ENCODE assay signal across 9 cellular contexts in genomic region chr11:36056160-36056751, GRCh38.
DNase-seq lines count a peak whose midpoint lies in the region; ATAC-seq and TF ChIP-seq lines count a peak whose summit lies in the region.
"Had no signal": no experiment of that assay in that cellular context is flagged by ENCODE, and none has a peak within 500 bp of the region (broad histone marks: within the 10 kb centered on the region; RNA-seq: fewer than 3 reads in every experiment).

No MANE protein-coding gene starts in this region.

- TF ChIP-seq CTCF in suprapubic skin (IDR thresholded peaks at IDR 0.05) = peak; percentile 15 to 19

- no peaks in the 10 kb centered on the region for H3K4me1 Mint-ChIP-seq in stimulated activated effector memory CD8-positive, alpha-beta T cell treated with anti-CD3 and anti-CD28 coated beads, Interleukin-12 subunit alpha, Interleukin-12 subunit beta, amount 100 ng/mL, for 72 hours

- WGBS in suprapubic skin = 88% methylated on average over 8 of the region's 8 CpGs

- H3K9me3 Mint-ChIP-seq in stimulated activated effector memory CD8-positive, alpha-beta T cell treated with anti-CD3 and anti-CD28 coated beads, Interleukin-12 subunit alpha, Interleukin-12 subunit beta, amount 100 ng/mL, for 72 hours = peaks cover 9% of the 10 kb centered on the region

- DNase-seq in NOMO-1 treated with DMSO at 0.1 percent for 48 hours (lab: John Stamatoyannopoulos, UW; ENCODE audit: unreplicated experiment) (peak; percentile 22), NOMO-1 treated with dmso at 0.1 percent for 144 hours (lab: John Stamatoyannopoulos, UW; ENCODE audit: unreplicated experiment) (no peak), NT2/D1 (ENCODE audit: low read depth, low spot score) (peak; percentile 64), suprapubic skin (ENCODE audit: low spot score in 2 of 2) (no peak)
- no peak for DNase-seq in stimulated activated CD4-positive, alpha-beta T cell treated with anti-CD3 and anti-CD28 coated beads, Interleukin-1b, Interleukin-23, amount 100 ng/mL, for 48 hours
- no peak for DNase-seq in stimulated activated effector memory CD8-positive, alpha-beta T cell treated with anti-CD3 and anti-CD28 coated beads, Interleukin-12 subunit alpha, Interleukin-12 subunit beta, amount 100 ng/mL, for 72 hours (ENCODE audit: low spot score in 2 of 2)

- no peak overlapping the region for H3K27ac Mint-ChIP-seq in stimulated activated effector memory CD8-positive, alpha-beta T cell treated with anti-CD3 and anti-CD28 coated beads, Interleukin-12 subunit alpha, Interleukin-12 subunit beta, amount 100 ng/mL, for 72 hours

- TF ChIP-seq EP300 in suprapubic skin (IDR thresholded peaks at IDR 0.05) = no peak

- H3K27me3 ChIP-seq in NT2/D1 (ENCODE audit: insufficient read depth, insufficient read length) (no peaks in the 10 kb centered on the region), suprapubic skin (no peaks in the 10 kb centered on the region)

- no peak overlapping the region for H3K4me3 ChIP-seq in NT2/D1 (ENCODE audit: insufficient read length, low read depth)
- H3K4me3 ChIP-seq in suprapubic skin = no peak overlapping the region

- H3K36me3 Mint-ChIP-seq in stimulated activated effector memory CD8-positive, alpha-beta T cell treated with anti-CD3 and anti-CD28 coated beads, Interleukin-12 subunit alpha, Interleukin-12 subunit beta, amount 100 ng/mL, for 72 hours = no peaks in the 10 kb centered on the region

- no peak overlapping the region for H3K27ac ChIP-seq in suprapubic skin

- peaks cover 4% of the 10 kb centered on the region for H3K4me1 ChIP-seq in NT2/D1 (ENCODE audit: insufficient read depth, insufficient read length)
- no peaks in the 10 kb centered on the region for H3K4me1 ChIP-seq in suprapubic skin

- H3K9me3 ChIP-seq in NT2/D1 (ENCODE audit: insufficient read depth, low read length) = peaks cover 5% of the 10 kb centered on the region; the same call in 1 of the 2 replicates
- no peaks in the 10 kb centered on the region for H3K9me3 ChIP-seq in suprapubic skin

- no peak overlapping the region for H3K9ac ChIP-seq in NT2/D1 (ENCODE audit: insufficient read length, low read depth)
- H3K9ac ChIP-seq: parathyroid adenoma had no signal

- no peak for TF ChIP-seq POLR2A in suprapubic skin (IDR thresholded peaks at IDR 0.05)

- H3K36me3 ChIP-seq in NT2/D1 (ENCODE audit: insufficient read depth, insufficient read length, low read length) = no peaks in the 10 kb centered on the region
- peaks cover 3% of the 10 kb centered on the region for H3K36me3 ChIP-seq in suprapubic skin

- H3K4me3 Mint-ChIP-seq in stimulated activated effector memory CD8-positive, alpha-beta T cell treated with anti-CD3 and anti-CD28 coated beads, Interleukin-12 subunit alpha, Interleukin-12 subunit beta, amount 100 ng/mL, for 72 hours = no peak overlapping the region

- ATAC-seq in esophagus mucosa (peak; percentile 73), HG02970 (IDR thresholded peaks at IDR 0.05; ENCODE audit: low FRiP score, unreplicated experiment) (no peak)
- no peak for ATAC-seq in stimulated activated effector memory CD8-positive, alpha-beta T cell treated with anti-CD3 and anti-CD28 coated beads, Interleukin-12 subunit alpha, Interleukin-12 subunit beta, amount 100 ng/mL, for 72 hours

Comparison
In these comparisons a context has a peak if more than half of its experiments do, and no peak if none do; other contexts are left out.
1. DNase-seq: peak in NOMO-1 treated with DMSO at 0.1 percent for 48 hours (single experiment) and NT2/D1 (single experiment); none in NOMO-1 treated with dmso at 0.1 percent for 144 hours (single experiment), suprapubic skin (0 of 2), stimulated activated CD4-positive, alpha-beta T cell treated with anti-CD3 and anti-CD28 coated beads, Interleukin-1b, Interleukin-23, amount 100 ng/mL, for 48 hours (single experiment) and stimulated activated effector memory CD8-positive, alpha-beta T cell treated with anti-CD3 and anti-CD28 coated beads, Interleukin-12 subunit alpha, Interleukin-12 subunit beta, amount 100 ng/mL, for 72 hours (0 of 2).